ENCODE assay signal across 14 cellular contexts in genomic region chr7:117051808-117052207, GRCh38.
"Had no signal": no experiment of that assay in that cellular context is flagged by ENCODE, and none has a peak within 500 bp of the region (broad histone marks: within the 10 kb centered on the region; RNA-seq: fewer than 3 reads in every experiment).

No MANE protein-coding gene starts in this region.

- DNase-seq: activated B cell treated with CpG ODN at 0.5 μM for 24 hours; activated CD4-positive, alpha-beta T cell treated with anti-CD3 and anti-CD28 coated beads, Interleukin-2, amount 10 ng/mL, durations not matched to agents 24 days and 14 days; activated CD8-positive, alpha-beta memory T cell treated with anti-CD3 and anti-CD28 coated beads for 24 hours; amniotic stem cell; esophagus squamous epithelium; lower lobe of right lung; natural killer cell; stimulated activated CD4-positive, alpha-beta T cell treated with anti-CD3 and anti-CD28 coated beads, Interleukin-4, amount 100 ng/mL, for 24 hours; T-helper 17 cell; testis had no signal

- H3K9me3 Mint-ChIP-seq: activated B cell treated with CpG ODN at 0.5 μM for 24 hours; activated CD4-positive, alpha-beta T cell treated with anti-CD3 and anti-CD28 coated beads, Interleukin-2, amount 10 ng/mL, durations not matched to agents 24 days and 14 days; activated T-helper 2 cell treated with anti-CD3 and anti-CD28 coated beads, Interferon-gamma antibody, Interleukin-2, Interleukin-4, amounts not matched to agents 10 μg/mL and 5 μg/mL and 100 μg/mL, durations not matched to agents 14 hours and 24 hours and 36 hours; stimulated activated naive CD8-positive, alpha-beta T cell treated with anti-CD3 and anti-CD28 coated beads, Interleukin-15, Interleukin-2, amounts not matched to agents 100 ng/mL and 50 ng/mL, for 24 hours had no signal

- H3K27ac Mint-ChIP-seq: activated B cell treated with CpG ODN at 0.5 μM for 24 hours; activated CD4-positive, alpha-beta T cell treated with anti-CD3 and anti-CD28 coated beads, Interleukin-2, amount 10 ng/mL, durations not matched to agents 24 days and 14 days; activated naive CD4-positive, alpha-beta T cell treated with anti-CD3 and anti-CD28 coated beads, Interleukin-2, amount 50 U/mL, for 72 hours; activated T-helper 2 cell treated with anti-CD3 and anti-CD28 coated beads, Interferon-gamma antibody, Interleukin-2, Interleukin-4, amounts not matched to agents 10 μg/mL and 5 μg/mL and 100 μg/mL, durations not matched to agents 14 hours and 24 hours and 36 hours; natural killer cell; stimulated activated naive CD8-positive, alpha-beta T cell treated with anti-CD3 and anti-CD28 coated beads, Interleukin-15, Interleukin-2, amounts not matched to agents 100 ng/mL and 50 ng/mL, for 24 hours; T-helper 17 cell had no signal

- H3K27me3 Mint-ChIP-seq: activated B cell treated with CpG ODN at 0.5 μM for 24 hours, T-helper 17 cell had no signal

- ATAC-seq: activated naive CD4-positive, alpha-beta T cell treated with anti-CD3 and anti-CD28 coated beads, Interleukin-2, amount 50 U/mL, for 72 hours; lower lobe of right lung; natural killer cell; T-helper 17 cell had no signal

- H3K4me1 ChIP-seq: testis had no signal

- H3K9me3 ChIP-seq: esophagus squamous epithelium, lower lobe of right lung, testis had no signal

- H3K27ac ChIP-seq: esophagus squamous epithelium, lower lobe of right lung, testis had no signal

- FAIRE-seq: bronchial epithelial cell had no signal

- H3K36me3 ChIP-seq: esophagus squamous epithelium, lower lobe of right lung had no signal

- H3K4me3 ChIP-seq: esophagus squamous epithelium, lower lobe of right lung, testis had no signal

- H3K27me3 ChIP-seq: esophagus squamous epithelium, testis had no signal

- H3K4me3 Mint-ChIP-seq: activated B cell treated with CpG ODN at 0.5 μM for 24 hours; activated CD4-positive, alpha-beta T cell treated with anti-CD3 and anti-CD28 coated beads, Interleukin-2, amount 10 ng/mL, durations not matched to agents 24 days and 14 days; natural killer cell; stimulated activated naive CD8-positive, alpha-beta T cell treated with anti-CD3 and anti-CD28 coated beads, Interleukin-15, Interleukin-2, amounts not matched to agents 100 ng/mL and 50 ng/mL, for 24 hours; T-helper 17 cell had no signal

- H3K36me3 Mint-ChIP-seq: activated naive CD4-positive, alpha-beta T cell treated with anti-CD3 and anti-CD28 coated beads, Interleukin-2, amount 50 U/mL, for 72 hours; natural killer cell had no signal
